Comparison of ENCODE assay signal across 15 cellular contexts in the genomic region with DNA sequence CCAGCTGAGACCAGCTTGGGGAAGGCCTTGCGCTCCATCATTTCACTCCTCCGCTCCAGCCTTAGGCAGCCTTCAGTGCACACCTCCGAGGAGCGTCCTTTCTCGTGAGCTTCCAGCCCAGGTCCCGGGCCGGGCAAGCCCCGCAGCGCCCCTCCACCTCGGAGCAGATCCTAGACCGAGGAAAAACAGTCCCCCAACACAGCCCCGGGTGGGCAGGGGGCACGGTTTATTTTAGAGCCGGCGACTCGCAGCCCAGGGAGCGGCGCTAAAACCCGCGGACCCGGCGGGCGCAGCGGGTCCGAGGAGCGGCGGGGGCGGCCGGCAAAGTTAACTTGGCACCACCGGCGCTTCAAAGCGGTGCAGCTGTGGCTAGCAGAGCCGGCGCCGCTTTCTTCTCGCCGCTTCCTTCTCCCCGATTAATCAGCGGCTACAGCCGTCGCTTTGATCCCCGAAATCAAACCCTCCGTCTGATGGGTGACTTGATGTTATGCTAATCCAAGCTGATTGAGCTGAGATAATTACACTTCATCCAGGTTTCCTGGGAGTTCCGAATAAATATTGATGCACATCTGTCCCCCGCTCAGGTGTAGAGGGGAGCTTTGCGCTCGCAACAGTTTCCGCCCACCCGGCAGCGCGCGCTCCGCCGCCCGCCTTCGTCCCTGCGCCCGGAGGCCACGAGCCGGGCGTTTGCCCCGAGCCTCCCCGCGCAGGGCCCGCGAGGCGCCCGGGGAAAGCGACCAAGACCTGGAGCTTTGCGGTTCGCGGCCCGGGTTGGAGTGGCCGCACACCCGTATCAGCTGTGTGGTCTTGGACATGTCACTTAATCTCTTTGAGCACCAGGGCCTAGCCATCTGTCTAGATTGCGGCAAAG.
DNase-seq lines count a peak whose midpoint lies in the region; ATAC-seq, FAIRE-seq and TF ChIP-seq lines count a peak whose summit lies in the region.
"Had no signal": no experiment of that assay in that cellular context is flagged by ENCODE, and none has a peak within 500 bp of the region (broad histone marks: within the 10 kb centered on the region; RNA-seq: fewer than 3 reads in every experiment).

No MANE protein-coding gene starts in this region.

- H3K4me2 ChIP-seq in HepG2 (ENCODE audit: low read depth, low read length) (peak overlapping the region; percentile 27; the same call in 1 of the 2 replicates), astrocyte (ENCODE audit: low read length) (peak overlapping the region; percentile 75)

- TF ChIP-seq RAD21 in HepG2 (CRISPR knock-in tag; IDR thresholded peaks at IDR 0.05): no peak

- in situ Hi-C loops in HepG2 (cut with HindIII; ENCODE audit: extremely low pct_ligation_motif_present, low pct_unique_long_range_greater_than_20kb): no loop called here

- DNase-seq in HepG2 (ENCODE audit: low spot score): peak; percentile 83
- DNase-seq in right lobe of liver: no peak
- no peak for DNase-seq in astrocyte (ENCODE audit: low read depth)
- peak; percentile 71 for DNase-seq in left kidney (ENCODE audit: low read depth, low spot score)
- DNase-seq in effector CD8-positive, alpha-beta T cell (lab: John Stamatoyannopoulos, UW): no peak
- no peak for DNase-seq in medulla oblongata (ENCODE audit: extremely low spot score)
- DNase-seq in NCI-H1105 treated with DMSO at 0.1 percent for 48 hours (lab: John Stamatoyannopoulos, UW): no peak
- DNase-seq: activated CD4-positive, alpha-beta T cell treated with anti-CD3 and anti-CD28 coated beads, Interleukin-2, amount 50 U/mL, for 4 hours; cerebellar nuclear complex; stimulated activated CD4-positive, alpha-beta T cell treated with anti-CD3 and anti-CD28 coated beads, Interleukin-4, amount 100 ng/mL, for 1 hour; stimulated activated naive CD4-positive, alpha-beta T cell treated with Interleukin-2 at 50 U/mL for 16 hours; T-helper 1 cell had no signal

- H3K9me3 ChIP-seq in HepG2 (ENCODE audit: low read length) (no peaks in the 10 kb centered on the region), right lobe of liver (no peaks in the 10 kb centered on the region), astrocyte (ENCODE audit: insufficient read depth, low read depth, low read length) (no peaks in the 10 kb centered on the region)

- no peak for FAIRE-seq in HepG2 (lab: Jason Lieb, UNC)
- FAIRE-seq in astrocyte (lab: Jason Lieb, UNC): no peak
- FAIRE-seq: HTR-8/SVneo had no signal

- H2AFZ ChIP-seq in HepG2 (ENCODE audit: low read length) (no peak overlapping the region), astrocyte (ENCODE audit: low read depth, low read length) (peak overlapping the region; percentile 18)
- H2AFZ ChIP-seq: parathyroid adenoma had no signal

- 62% methylated on average over 42 of the region's 76 CpGs for WGBS in HepG2 (ENCODE audit: low lambda C conversion rate)
- WGBS in right lobe of liver (ENCODE audit: insufficient coverage, low coverage, low lambda C conversion rate, missing lambda C conversion rate): 4% methylated on average over 10 of the region's 76 CpGs

- CTCF ChIA-PET in HepG2 (lab: Yijun Ruan, JAX; ENCODE audit: low intra/inter-chr PET ratio, low total read pairs): no interaction called here

- H3K79me2 ChIP-seq in HepG2 (ENCODE audit: insufficient read depth, low read length) (no peaks in the 10 kb centered on the region), astrocyte (ENCODE audit: insufficient read depth, low read length) (no peaks in the 10 kb centered on the region)
- H3K79me2 ChIP-seq: parathyroid adenoma had no signal

- TF ChIP-seq EP300 in HepG2 (IDR thresholded peaks at IDR 0.05; ENCODE audit: low read depth in 2 of 2, low read length in 2 of 2) (no peak; a peak in 1 of 4 replicates), HepG2 (CRISPR knock-in tag; IDR thresholded peaks at IDR 0.05; ENCODE audit: borderline replicate concordance) (peak; percentile 60; the same call in 1 of the 2 replicates)

- intact Hi-C loops in HepG2 (cut with micrococcal nuclease; ENCODE audit: unreplicated experiment) (no loop called here), right lobe of liver (cut with DNase I) (no loop called here)

- H3K4me3 ChIP-seq in HepG2 (replicated peaks in 1 of 3; ENCODE audit: insufficient read depth in 1 of 3, low read depth in 2 of 3, low read length in 3 of 3): no peak overlapping the region
- H3K4me3 ChIP-seq in right lobe of liver: no peak overlapping the region
- no peak overlapping the region for H3K4me3 ChIP-seq in astrocyte (ENCODE audit: insufficient read depth, low read depth, low read length)

- no peak overlapping the region for H3K9ac ChIP-seq in HepG2 (ENCODE audit: insufficient read depth, low read depth, low read length)
- no peak overlapping the region for H3K9ac ChIP-seq in astrocyte (ENCODE audit: low read length)
- H3K9ac ChIP-seq: parathyroid adenoma had no signal

- H4K20me1 ChIP-seq in HepG2 (ENCODE audit: insufficient read depth, low read length) (no peaks in the 10 kb centered on the region), astrocyte (ENCODE audit: insufficient read depth, low read length) (no peaks in the 10 kb centered on the region)

- no peaks in the 10 kb centered on the region for H3K4me1 Mint-ChIP-seq in astrocyte (ENCODE audit: low read depth, unreplicated experiment)

- peaks cover 4% of the 10 kb centered on the region for H3K9me3 Mint-ChIP-seq in astrocyte (ENCODE audit: unreplicated experiment)

- peak overlapping the region; percentile 34 for H3K4me3 Mint-ChIP-seq in astrocyte (ENCODE audit: unreplicated experiment)

- peaks cover 7% of the 10 kb centered on the region; the same call in 1 of the 2 replicates for H3K4me1 ChIP-seq in HepG2 (ENCODE audit: insufficient read depth, low read length)
- H3K4me1 ChIP-seq in right lobe of liver: no peaks in the 10 kb centered on the region
- peaks cover 9% of the 10 kb centered on the region for H3K4me1 ChIP-seq in astrocyte (ENCODE audit: insufficient read depth, low read length)
- H3K4me1 ChIP-seq: parathyroid adenoma had no signal

- peaks cover 74% of the 10 kb centered on the region for H3K27me3 Mint-ChIP-seq in astrocyte (ENCODE audit: low read depth, unreplicated experiment)

- ATAC-seq in HepG2 (peak; percentile 53), right lobe of liver (no peak), GM19397 (IDR thresholded peaks at IDR 0.05; ENCODE audit: unreplicated experiment) (no peak)

- TF ChIP-seq POLR2A in HepG2 (IDR thresholded peaks at IDR 0.05; ENCODE audit: insufficient read depth in 1 of 2, low read depth in 2 of 2, low read length in 2 of 2): no peak
- no peak for TF ChIP-seq POLR2A in right lobe of liver (IDR thresholded peaks at IDR 0.05)

- H3K36me3 ChIP-seq in HepG2 (replicated peaks in 1 of 2; ENCODE audit: control insufficient read depth in 1 of 2, insufficient read depth in 2 of 2, low read length in 2 of 2): no peaks in the 10 kb centered on the region
- H3K36me3 ChIP-seq in right lobe of liver: no peaks in the 10 kb centered on the region
- no peaks in the 10 kb centered on the region for H3K36me3 ChIP-seq in astrocyte (ENCODE audit: insufficient read depth, low read length)

- no peak for TF ChIP-seq CTCF in HepG2 (CRISPR knock-in tag; IDR thresholded peaks at IDR 0.05)
- TF ChIP-seq CTCF in right lobe of liver (IDR thresholded peaks at IDR 0.05): no peak
- TF ChIP-seq CTCF in astrocyte (IDR thresholded peaks at IDR 0.05; ENCODE audit: insufficient read depth, low read depth, low read length): no peak

- H3K27me3 ChIP-seq in HepG2 (ENCODE audit: control insufficient read depth in 1 of 2, insufficient read depth in 2 of 2, low read length in 2 of 2): peaks cover 0 to 11% of the 10 kb centered on the region in 2 experiments; a peak in 1 of 5 replicates
- peaks cover 0 to 23% of the 10 kb centered on the region in 2 donors for H3K27me3 ChIP-seq in right lobe of liver
- peaks cover 45% of the 10 kb centered on the region for H3K27me3 ChIP-seq in astrocyte (ENCODE audit: insufficient read depth, low read length)

- H3K27ac ChIP-seq in HepG2 (ENCODE audit: extremely low read length, insufficient read depth, low read length) (no peak overlapping the region), right lobe of liver (no peak overlapping the region), astrocyte (ENCODE audit: low read depth, low read length) (no peak overlapping the region)
- H3K27ac ChIP-seq: parathyroid adenoma had no signal

- H3K36me3 Mint-ChIP-seq in astrocyte (ENCODE audit: low read depth, unreplicated experiment): no peaks in the 10 kb centered on the region

- POLR2A ChIA-PET in HepG2 (lab: Yijun Ruan, JAX): no interaction called here

- no TSS peak for BruUV-seq in HepG2 (replicated peaks; lab: Mats Ljungman, UMichigan)

- no peak overlapping the region for H3K27ac Mint-ChIP-seq in astrocyte (ENCODE audit: unreplicated experiment)

TF ChIP-seq in HepG2, 621 proteins besides CTCF, POLR2A, EP300 and RAD21 (continues in another document):
- TF ChIP-seq ARNT (IDR thresholded peaks at IDR 0.05) (no peak), ETV5 (CRISPR knock-in tag; IDR thresholded peaks at IDR 0.05; ENCODE audit: borderline replicate concordance) (0 out of 2 replicates have a peak, but pooled peaks have one; percentile 37), TCF7 (IDR thresholded peaks at IDR 0.05; ENCODE audit: low read depth) (peak; percentile 87), RBFOX2 (IDR thresholded peaks at IDR 0.05; ENCODE audit: low read depth, low read length) (peak; percentile 55), ZBTB3 (CRISPR knock-in tag; IDR thresholded peaks at IDR 0.05; ENCODE audit: borderline replicate concordance, low read depth) (no peak)

Comparison
In these comparisons a context has a peak if more than half of its experiments do, and no peak if none do; other contexts are left out.
1. DNase-seq: peak in HepG2 (single experiment) and left kidney (single experiment); none in right lobe of liver (0 of 3), astrocyte (single experiment), effector CD8-positive, alpha-beta T cell (single experiment), medulla oblongata (single experiment) and NCI-H1105 treated with DMSO at 0.1 percent for 48 hours (single experiment).